ENCODE assay signal across 3 cellular contexts in genomic region chr2:162482463-162482862, GRCh38.
"Had no signal": no experiment of that assay in that cellular context is flagged by ENCODE, and none has a peak within 500 bp of the region (broad histone marks: within the 10 kb centered on the region; RNA-seq: fewer than 3 reads in every experiment).

No MANE protein-coding gene starts in this region.

- ATAC-seq: GM12878 had no signal

- H3K4me3 ChIP-seq: GM12878 had no signal

- DNase-seq: GDM1, GF-D8 had no signal
